ENCODE assay signal across 16 cellular contexts in the genomic region with DNA sequence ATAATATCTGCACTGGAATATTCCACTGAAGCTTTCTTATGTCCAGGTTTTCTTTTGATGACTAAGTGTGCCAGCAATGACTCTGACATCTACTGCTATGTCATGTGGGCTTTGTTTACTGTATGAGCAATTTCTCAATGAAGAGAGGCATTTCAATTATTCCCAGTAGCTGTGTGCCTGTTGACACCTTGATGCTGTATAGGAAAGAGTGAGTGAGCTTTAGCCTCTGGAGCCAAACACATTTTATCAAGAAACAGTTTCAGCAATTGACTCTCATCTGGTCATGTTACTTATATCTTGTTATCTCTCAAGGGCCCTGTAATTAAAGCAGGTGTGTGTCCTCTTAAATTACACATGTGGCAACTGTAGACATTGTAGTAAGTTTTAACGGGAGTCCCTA.
A peak's percentile ranks its signal among the peaks of the same experiment; 100 is the strongest.
DNase-seq lines count a peak whose midpoint lies in the region; ATAC-seq, FAIRE-seq and TF ChIP-seq lines count a peak whose summit lies in the region.
"Had no signal": no experiment of that assay in that cellular context is flagged by ENCODE, and none has a peak within 500 bp of the region (broad histone marks: within the 10 kb centered on the region; RNA-seq: fewer than 3 reads in every experiment).

No MANE protein-coding gene starts in this region.

- CTCF ChIA-PET in A549 (lab: Yijun Ruan, JAX), result interaction anchor here (1.0 kb wide), 1 partner anchor 1013 kb away, joined by 3 read pairs; no protein-coding TSS in a partner anchor

- no peaks in the 10 kb centered on the region for H3K36me3 Mint-ChIP-seq in activated T-helper 17 cell treated with anti-CD3 and anti-CD28 coated beads, Interleukin-2, amount 50 U/mL, for 72 hours (ENCODE audit: low read depth)

- FAIRE-seq in A549 (lab: Jason Lieb, UNC) (no peak), H54 (lab: Jason Lieb, UNC) (peak; percentile 69)
- FAIRE-seq: GM12891, GM19239 had no signal

- H3K9me3 ChIP-seq in A549, result no peaks in the 10 kb centered on the region
- H3K9me3 ChIP-seq: adrenal gland, right atrium auricular region had no signal

- H3K4me3 ChIP-seq in A549, result no peak overlapping the region
- H3K4me3 ChIP-seq: adrenal gland, right atrium auricular region had no signal

- peak overlapping the region; percentile 46 for H3K4me2 ChIP-seq in A549

- WGBS in A549 (ENCODE audit: missing lambda C conversion rate), result 40% methylated on average over 1 of the region's 1 CpG

- H3K4me1 Mint-ChIP-seq in activated T-helper 17 cell treated with anti-CD3 and anti-CD28 coated beads, Interleukin-2, amount 50 U/mL, for 72 hours, result no peaks in the 10 kb centered on the region
- H3K4me1 Mint-ChIP-seq: T-helper 17 cell had no signal

- no peak for TF ChIP-seq RAD21 in A549 (conservative IDR thresholded peaks at IDR 0.05 in 1 of 2, IDR thresholded peaks at IDR 0.05 in 1 of 2)

- H3K9me3 Mint-ChIP-seq in activated T-helper 17 cell treated with anti-CD3 and anti-CD28 coated beads, Interleukin-2, amount 50 U/mL, for 72 hours, result no peaks in the 10 kb centered on the region

- DNase-seq in A549 (ENCODE audit: low read depth in 1 of 2, low spot score in 1 of 2) (peak; percentile 6 to 55), H54 (ENCODE audit: insufficient read length, low spot score) (peak; percentile 2), NCI-H69 (lab: John Stamatoyannopoulos, UW) (peak; percentile 71), epithelial cell of prostate (ENCODE audit: low read depth, low spot score) (peak; percentile 67), AML-193 (lab: John Stamatoyannopoulos, UW) (no peak), mesenteric fat pad (ENCODE audit: low spot score) (no peak)
- DNase-seq in stimulated activated naive CD4-positive, alpha-beta T cell (lab: John Stamatoyannopoulos, UW), result no peak
- DNase-seq: activated T-cell treated with anti-CD3 and anti-CD28 coated beads, Interleukin-2, amount 50 U/mL, for 48 hours; adrenal gland; dermis blood vessel endothelial cell; stimulated activated naive CD8-positive, alpha-beta T cell treated with anti-CD3 and anti-CD28 coated beads, Interleukin-15, Interleukin-2, amounts not matched to agents 100 U/mL and 50 U/mL, for 24 hours; T-helper 17 cell had no signal

- H3K27me3 Mint-ChIP-seq in activated T-helper 17 cell treated with anti-CD3 and anti-CD28 coated beads, Interleukin-2, amount 50 U/mL, for 72 hours, result peaks cover 10% of the 10 kb centered on the region
- H3K27me3 Mint-ChIP-seq: T-helper 17 cell had no signal

- no peak overlapping the region for H3K27ac Mint-ChIP-seq in activated T-helper 17 cell treated with anti-CD3 and anti-CD28 coated beads, Interleukin-2, amount 50 U/mL, for 72 hours
- H3K27ac Mint-ChIP-seq: T-helper 17 cell had no signal

- POLR2A ChIA-PET in A549 (lab: Yijun Ruan, JAX), result no interaction called here

- H3K27ac ChIP-seq in A549 (no peak overlapping the region), epithelial cell of prostate (no peak overlapping the region)
- H3K27ac ChIP-seq: adrenal gland, right atrium auricular region had no signal

- H3K4me3 Mint-ChIP-seq in activated T-helper 17 cell treated with anti-CD3 and anti-CD28 coated beads, Interleukin-2, amount 50 U/mL, for 72 hours, result no peak overlapping the region
- H3K4me3 Mint-ChIP-seq: T-helper 17 cell had no signal

- H3K4me1 ChIP-seq in A549, result peaks cover 12% of the 10 kb centered on the region; the same call in 2 of the 3 replicates
- H3K4me1 ChIP-seq: adrenal gland, right atrium auricular region had no signal

- TF ChIP-seq POLR2A in A549 (IDR thresholded peaks at IDR 0.05; ENCODE audit: low read length) (no peak), H54 (IDR thresholded peaks at IDR 0.05; ENCODE audit: low read depth, low read length) (no peak)

- no peak for TF ChIP-seq EP300 in A549 (IDR thresholded peaks at IDR 0.05)

- ATAC-seq in A549, result peak; percentile 75 to 93
- ATAC-seq in activated T-helper 17 cell treated with anti-CD3 and anti-CD28 coated beads, Interleukin-2, amount 50 U/mL, for 72 hours (replicated peaks), result no peak
- ATAC-seq: stimulated activated naive CD8-positive, alpha-beta T cell treated with anti-CD3 and anti-CD28 coated beads, Interleukin-15, Interleukin-2, amounts not matched to agents 100 U/mL and 50 U/mL, for 24 hours; T-helper 17 cell had no signal

- TF ChIP-seq CTCF in A549 (IDR thresholded peaks at IDR 0.05), result no peak

TF ChIP-seq in A549, 52 proteins besides CTCF, POLR2A, EP300 and RAD21:
- no peak for TF ChIP-seq ZNF302 (CRISPR knock-in tag; IDR thresholded peaks at IDR 0.05)
- no peak for TF ChIP-seq FOSL2 (IDR thresholded peaks at IDR 0.05)
- peak; percentile 77 for TF ChIP-seq FOSL2 (CRISPR knock-in tag; IDR thresholded peaks at IDR 0.05)
- TF ChIP-seq TFCP2L1 (CRISPR knock-in tag; IDR thresholded peaks at IDR 0.05), result no peak
- TF ChIP-seq, protein P1, sequence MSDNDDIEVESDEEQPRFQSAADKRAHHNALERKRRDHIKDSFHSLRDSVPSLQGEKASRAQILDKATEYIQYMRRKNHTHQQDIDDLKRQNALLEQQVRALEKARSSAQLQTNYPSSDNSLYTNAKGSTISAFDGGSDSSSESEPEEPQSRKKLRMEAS (IDR thresholded peaks at IDR 0.05), result 0 out of 2 replicates have a peak, but pooled peaks have one; percentile 31
- no peak for TF ChIP-seq NR3C1 (IDR thresholded peaks at IDR 0.05)
- TF ChIP-seq JUNB (IDR thresholded peaks at IDR 0.05), result peak; percentile 43; the same call in 1 of the 2 replicates
- TF ChIP-seq TP53 (CRISPR knock-in tag; IDR thresholded peaks at IDR 0.05), result no peak
- no peak for TF ChIP-seq RARB (CRISPR knock-in tag; IDR thresholded peaks at IDR 0.05)

Comparison
In these comparisons a context has a peak if more than half of its experiments do, and no peak if none do; other contexts are left out.
1. DNase-seq: peak in A549 (2 of 2), H54 (single experiment), NCI-H69 (single experiment) and epithelial cell of prostate (single experiment); none in stimulated activated naive CD4-positive, alpha-beta T cell (0 of 6), AML-193 (0 of 2) and mesenteric fat pad (single experiment).